Comparison of ENCODE assay signal across 23 cellular contexts in genomic region chr11:113850188-113850587, GRCh38. TPM values are rescaled to one million over a fixed set of nuclear protein-coding genes. Genes with fewer than 3 reads are reported as not detected.
"Had no signal": no experiment of that assay in that cellular context is flagged by ENCODE, and none has a peak within 500 bp of the region (broad histone marks: within the 10 kb centered on the region; RNA-seq: fewer than 3 reads in every experiment).

No MANE protein-coding gene starts in this region.

- H3K9me3 Mint-ChIP-seq: activated CD4-positive, alpha-beta memory T cell treated with anti-CD3 and anti-CD28 coated beads for 36 hours; activated CD4-positive, alpha-beta T cell treated with anti-CD3 and anti-CD28 coated beads, Interleukin-2, amount 10 ng/mL, durations not matched to agents 7 days and 5 days; activated naive CD4-positive, alpha-beta T cell treated with anti-CD3 and anti-CD28 coated beads for 36 hours; activated T-cell treated with anti-CD3 and anti-CD28 coated beads, Interleukin-2, amount 50 U/mL, for 4 hours had no signal

- H3K4me3 Mint-ChIP-seq: activated B cell treated with CpG ODN at 0.5 μM for 24 hours; activated CD4-positive, alpha-beta memory T cell treated with anti-CD3 and anti-CD28 coated beads for 36 hours; activated CD4-positive, alpha-beta T cell treated with anti-CD3 and anti-CD28 coated beads, Interleukin-2, amount 10 ng/mL, durations not matched to agents 7 days and 5 days; activated naive CD4-positive, alpha-beta T cell treated with anti-CD3 and anti-CD28 coated beads for 36 hours; activated naive CD8-positive, alpha-beta T cell; activated T-cell treated with anti-CD3 and anti-CD28 coated beads, Interleukin-2, amount 50 U/mL, for 4 hours; T-helper 17 cell had no signal

- H3K27ac ChIP-seq: brain microvascular endothelial cell, KMS-11, PC-9 had no signal

- H3K4me1 Mint-ChIP-seq: activated CD4-positive, alpha-beta T cell treated with anti-CD3 and anti-CD28 coated beads, Interleukin-2, amount 10 ng/mL, durations not matched to agents 7 days and 5 days had no signal

- H3K9ac ChIP-seq: KMS-11 had no signal

- ATAC-seq: activated T-cell treated with anti-CD3 and anti-CD28 coated beads, Interleukin-2, amount 50 U/mL, for 4 hours; T-helper 17 cell had no signal

- H3K27me3 ChIP-seq: brain microvascular endothelial cell, cardiac muscle cell had no signal

- H3K4me2 ChIP-seq: KMS-11, PC-9 had no signal

- H3K27ac Mint-ChIP-seq: activated B cell treated with CpG ODN at 0.5 μM for 24 hours; activated CD4-positive, alpha-beta memory T cell treated with anti-CD3 and anti-CD28 coated beads for 36 hours; activated CD4-positive, alpha-beta T cell treated with anti-CD3 and anti-CD28 coated beads, Interleukin-2, amount 10 ng/mL, durations not matched to agents 7 days and 5 days; activated naive CD4-positive, alpha-beta T cell treated with anti-CD3 and anti-CD28 coated beads for 36 hours; activated naive CD8-positive, alpha-beta T cell; T-helper 17 cell had no signal

- DNase-seq: activated B cell treated with CpG ODN at 0.5 μM for 24 hours; activated CD4-positive, alpha-beta memory T cell treated with anti-CD3 and anti-CD28 coated beads for 36 hours; activated CD4-positive, alpha-beta T cell treated with anti-CD3 and anti-CD28 coated beads, Interleukin-2, amount 10 ng/mL, durations not matched to agents 7 days and 5 days; activated CD8-positive, alpha-beta memory T cell treated with anti-CD3 and anti-CD28 coated beads for 24 hours; activated gamma-delta T cell; activated naive CD4-positive, alpha-beta T cell treated with anti-CD3 and anti-CD28 coated beads for 36 hours; activated T-cell treated with anti-CD3 and anti-CD28 coated beads, Interleukin-2, amount 50 U/mL, for 4 hours; brain microvascular endothelial cell; NCI-H1092; NCI-H1417 treated with DMSO at 0.1 percent for 48 hours; NCI-H1694 treated with DMSO at 0.1 percent for 48 hours; NCI-H2029 treated with DMSO at 0.1 percent for 48 hours; NCI-H510A treated with DMSO at 0.1 percent for 48 hours; NCI-H69; PC-9; SHP77 treated with DMSO at 0.1 percent for 48 hours; T-helper 17 cell; T-helper 9 cell had no signal

- H2AFZ ChIP-seq: PC-9 had no signal

- H3K27me3 Mint-ChIP-seq: activated B cell treated with CpG ODN at 0.5 μM for 24 hours; activated CD4-positive, alpha-beta memory T cell treated with anti-CD3 and anti-CD28 coated beads for 36 hours; activated CD4-positive, alpha-beta T cell treated with anti-CD3 and anti-CD28 coated beads, Interleukin-2, amount 10 ng/mL, durations not matched to agents 7 days and 5 days; activated naive CD8-positive, alpha-beta T cell; T-helper 17 cell had no signal

- H3K36me3 ChIP-seq: brain microvascular endothelial cell had no signal

- H3K4me3 ChIP-seq: cardiac muscle cell, PC-9 had no signal

RNA-seq across cellular contexts. Expression of gene HTR3B, which starts 54.4 kb away (rescaled TPM):
- total RNA-seq: activated CD4-positive, alpha-beta memory T cell treated with anti-CD3 and anti-CD28 coated beads for 36 hours; activated CD4-positive, alpha-beta T cell treated with anti-CD3 and anti-CD28 coated beads, Interleukin-2, amount 10 ng/mL, durations not matched to agents 7 days and 5 days; activated naive CD4-positive, alpha-beta T cell treated with anti-CD3 and anti-CD28 coated beads for 36 hours; activated T-cell treated with anti-CD3 and anti-CD28 coated beads, Interleukin-2, amount 50 U/mL, for 4 hours; cardiac muscle cell; MCF 10A; PC-9; T-helper 17 cell had no signal
- polyA plus RNA-seq: adipose tissue, cardiac muscle cell had no signal
